2 cellular contexts compared by ENCODE assay signal in genomic region chr11:83127309-83127636, GRCh38.
TF ChIP-seq lines count a peak whose summit lies in the region.

No MANE protein-coding gene starts in this region.

TF ChIP-seq in GM23338, 12 proteins besides CTCF, POLR2A, EP300 and RAD21:
- no peak for TF ChIP-seq POLR2AphosphoS5 (IDR thresholded peaks at IDR 0.05; ENCODE audit: low read depth)
- TF ChIP-seq, protein P1, sequence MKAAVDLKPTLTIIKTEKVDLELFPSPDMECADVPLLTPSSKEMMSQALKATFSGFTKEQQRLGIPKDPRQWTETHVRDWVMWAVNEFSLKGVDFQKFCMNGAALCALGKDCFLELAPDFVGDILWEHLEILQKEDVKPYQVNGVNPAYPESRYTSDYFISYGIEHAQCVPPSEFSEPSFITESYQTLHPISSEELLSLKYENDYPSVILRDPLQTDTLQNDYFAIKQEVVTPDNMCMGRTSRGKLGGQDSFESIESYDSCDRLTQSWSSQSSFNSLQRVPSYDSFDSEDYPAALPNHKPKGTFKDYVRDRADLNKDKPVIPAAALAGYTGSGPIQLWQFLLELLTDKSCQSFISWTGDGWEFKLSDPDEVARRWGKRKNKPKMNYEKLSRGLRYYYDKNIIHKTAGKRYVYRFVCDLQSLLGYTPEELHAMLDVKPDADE (IDR thresholded peaks at IDR 0.05): no peak
- TF ChIP-seq CREB1 (CRISPR knock-in tag; IDR thresholded peaks at IDR 0.05; ENCODE audit: low read depth): no peak
- no peak for TF ChIP-seq ZNF331 (CRISPR knock-in tag; IDR thresholded peaks at IDR 0.05; ENCODE audit: low read depth)
- TF ChIP-seq JUNB (IDR thresholded peaks at IDR 0.05; ENCODE audit: unreplicated experiment): no peak
- TF ChIP-seq EZH2phosphoT487 (IDR thresholded peaks at IDR 0.05; ENCODE audit: unreplicated experiment): no peak
- no peak for TF ChIP-seq EZH2 (IDR thresholded peaks at IDR 0.05; ENCODE audit: low read depth, unreplicated experiment)
- no peak for TF ChIP-seq REST (IDR thresholded peaks at IDR 0.05; ENCODE audit: unreplicated experiment)
- no peak for TF ChIP-seq NANOG (IDR thresholded peaks at IDR 0.05; ENCODE audit: borderline replicate concordance)
- no peak for TF ChIP-seq ZNF114 (CRISPR knock-in tag; IDR thresholded peaks at IDR 0.05)
- TF ChIP-seq, protein P2, sequence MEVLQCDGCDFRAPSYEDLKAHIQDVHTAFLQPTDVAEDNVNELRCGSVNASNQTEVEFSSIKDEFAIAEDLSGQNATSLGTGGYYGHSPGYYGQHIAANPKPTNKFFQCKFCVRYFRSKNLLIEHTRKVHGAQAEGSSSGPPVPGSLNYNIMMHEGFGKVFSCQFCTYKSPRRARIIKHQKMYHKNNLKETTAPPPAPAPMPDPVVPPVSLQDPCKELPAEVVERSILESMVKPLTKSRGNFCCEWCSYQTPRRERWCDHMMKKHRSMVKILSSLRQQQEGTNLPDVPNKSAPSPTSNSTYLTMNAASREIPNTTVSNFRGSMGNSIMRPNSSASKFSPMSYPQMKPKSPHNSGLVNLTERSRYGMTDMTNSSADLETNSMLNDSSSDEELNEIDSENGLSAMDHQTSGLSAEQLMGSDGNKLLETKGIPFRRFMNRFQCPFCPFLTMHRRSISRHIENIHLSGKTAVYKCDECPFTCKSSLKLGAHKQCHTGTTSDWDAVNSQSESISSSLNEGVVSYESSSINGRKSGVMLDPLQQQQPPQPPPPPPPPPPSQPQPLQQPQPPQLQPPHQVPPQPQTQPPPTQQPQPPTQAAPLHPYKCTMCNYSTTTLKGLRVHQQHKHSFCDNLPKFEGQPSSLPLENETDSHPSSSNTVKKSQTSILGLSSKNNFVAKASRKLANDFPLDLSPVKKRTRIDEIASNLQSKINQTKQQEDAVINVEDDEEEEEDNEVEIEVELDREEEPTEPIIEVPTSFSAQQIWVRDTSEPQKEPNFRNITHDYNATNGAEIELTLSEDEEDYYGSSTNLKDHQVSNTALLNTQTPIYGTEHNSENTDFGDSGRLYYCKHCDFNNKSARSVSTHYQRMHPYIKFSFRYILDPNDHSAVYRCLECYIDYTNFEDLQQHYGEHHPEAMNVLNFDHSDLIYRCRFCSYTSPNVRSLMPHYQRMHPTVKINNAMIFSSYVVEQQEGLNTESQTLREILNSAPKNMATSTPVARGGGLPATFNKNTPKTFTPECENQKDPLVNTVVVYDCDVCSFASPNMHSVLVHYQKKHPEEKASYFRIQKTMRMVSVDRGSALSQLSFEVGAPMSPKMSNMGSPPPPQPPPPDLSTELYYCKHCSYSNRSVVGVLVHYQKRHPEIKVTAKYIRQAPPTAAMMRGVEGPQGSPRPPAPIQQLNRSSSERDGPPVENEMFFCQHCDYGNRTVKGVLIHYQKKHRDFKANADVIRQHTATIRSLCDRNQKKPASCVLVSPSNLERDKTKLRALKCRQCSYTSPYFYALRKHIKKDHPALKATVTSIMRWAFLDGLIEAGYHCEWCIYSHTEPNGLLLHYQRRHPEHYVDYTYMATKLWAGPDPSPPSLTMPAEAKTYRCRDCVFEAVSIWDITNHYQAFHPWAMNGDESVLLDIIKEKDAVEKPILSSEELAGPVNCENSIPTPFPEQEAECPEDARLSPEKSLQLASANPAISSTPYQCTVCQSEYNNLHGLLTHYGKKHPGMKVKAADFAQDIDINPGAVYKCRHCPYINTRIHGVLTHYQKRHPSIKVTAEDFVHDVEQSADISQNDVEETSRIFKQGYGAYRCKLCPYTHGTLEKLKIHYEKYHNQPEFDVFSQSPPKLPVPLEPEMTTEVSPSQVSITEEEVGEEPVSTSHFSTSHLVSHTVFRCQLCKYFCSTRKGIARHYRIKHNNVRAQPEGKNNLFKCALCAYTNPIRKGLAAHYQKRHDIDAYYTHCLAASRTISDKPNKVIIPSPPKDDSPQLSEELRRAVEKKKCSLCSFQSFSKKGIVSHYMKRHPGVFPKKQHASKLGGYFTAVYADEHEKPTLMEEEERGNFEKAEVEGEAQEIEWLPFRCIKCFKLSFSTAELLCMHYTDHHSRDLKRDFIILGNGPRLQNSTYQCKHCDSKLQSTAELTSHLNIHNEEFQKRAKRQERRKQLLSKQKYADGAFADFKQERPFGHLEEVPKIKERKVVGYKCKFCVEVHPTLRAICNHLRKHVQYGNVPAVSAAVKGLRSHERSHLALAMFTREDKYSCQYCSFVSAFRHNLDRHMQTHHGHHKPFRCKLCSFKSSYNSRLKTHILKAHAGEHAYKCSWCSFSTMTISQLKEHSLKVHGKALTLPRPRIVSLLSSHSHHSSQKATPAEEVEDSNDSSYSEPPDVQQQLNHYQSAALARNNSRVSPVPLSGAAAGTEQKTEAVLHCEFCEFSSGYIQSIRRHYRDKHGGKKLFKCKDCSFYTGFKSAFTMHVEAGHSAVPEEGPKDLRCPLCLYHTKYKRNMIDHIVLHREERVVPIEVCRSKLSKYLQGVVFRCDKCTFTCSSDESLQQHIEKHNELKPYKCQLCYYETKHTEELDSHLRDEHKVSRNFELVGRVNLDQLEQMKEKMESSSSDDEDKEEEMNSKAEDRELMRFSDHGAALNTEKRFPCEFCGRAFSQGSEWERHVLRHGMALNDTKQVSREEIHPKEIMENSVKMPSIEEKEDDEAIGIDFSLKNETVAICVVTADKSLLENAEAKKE (CRISPR knock-in tag; IDR thresholded peaks at IDR 0.05): no peak
- no peak for TF ChIP-seq STAT1 (IDR thresholded peaks at IDR 0.05; ENCODE audit: unreplicated experiment)

TF ChIP-seq in GM12878, 131 proteins besides CTCF, POLR2A, EP300 and RAD21:
- no peak for TF ChIP-seq BRCA1 (IDR thresholded peaks at IDR 0.05; ENCODE audit: low read depth, low read length)
- TF ChIP-seq CBX5 (IDR thresholded peaks at IDR 0.05; ENCODE audit: low read depth): no peak
- no peak for TF ChIP-seq SIN3A (IDR thresholded peaks at IDR 0.05; ENCODE audit: low read depth, low read length)
- no peak for TF ChIP-seq RFX5 (IDR thresholded peaks at IDR 0.05; ENCODE audit: low read depth, low read length)
- TF ChIP-seq DPF2 (IDR thresholded peaks at IDR 0.05): no peak
